In the genomic region with DNA sequence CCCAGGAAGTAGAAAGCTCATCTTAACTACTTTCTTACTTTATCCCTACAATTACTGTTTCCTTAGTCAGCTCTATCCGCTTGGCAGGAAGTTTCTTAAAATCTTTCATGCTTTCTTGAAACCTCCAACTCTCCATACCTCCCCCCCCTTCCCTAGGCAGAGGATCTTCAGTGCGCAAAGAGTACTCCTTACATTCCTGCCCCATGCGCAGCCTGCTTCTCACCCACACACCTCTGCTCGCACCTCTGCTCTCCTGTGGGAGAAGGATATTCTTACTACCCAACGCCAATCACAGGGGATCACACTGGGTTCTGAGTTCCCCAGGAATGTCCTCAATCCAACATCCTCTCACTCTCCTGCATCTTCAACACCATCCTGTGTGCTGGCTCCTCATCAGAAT, we compare ENCODE assay signal across 2 cellular contexts.
TF ChIP-seq lines count a peak whose summit lies in the region.

No MANE protein-coding gene starts in this region.

TF ChIP-seq in GM23338, 12 proteins besides CTCF, POLR2A, EP300 and RAD21 (continues in another document):
- TF ChIP-seq STAT1 (IDR thresholded peaks at IDR 0.05; ENCODE audit: unreplicated experiment) (no peak), ZNF114 (CRISPR knock-in tag; IDR thresholded peaks at IDR 0.05) (no peak), NANOG (IDR thresholded peaks at IDR 0.05; ENCODE audit: borderline replicate concordance) (no peak), CREB1 (CRISPR knock-in tag; IDR thresholded peaks at IDR 0.05; ENCODE audit: low read depth) (no peak), POLR2AphosphoS5 (IDR thresholded peaks at IDR 0.05; ENCODE audit: low read depth) (no peak), ZNF331 (CRISPR knock-in tag; IDR thresholded peaks at IDR 0.05; ENCODE audit: low read depth) (no peak), EZH2phosphoT487 (IDR thresholded peaks at IDR 0.05; ENCODE audit: unreplicated experiment) (no peak)
- TF ChIP-seq, protein P1, sequence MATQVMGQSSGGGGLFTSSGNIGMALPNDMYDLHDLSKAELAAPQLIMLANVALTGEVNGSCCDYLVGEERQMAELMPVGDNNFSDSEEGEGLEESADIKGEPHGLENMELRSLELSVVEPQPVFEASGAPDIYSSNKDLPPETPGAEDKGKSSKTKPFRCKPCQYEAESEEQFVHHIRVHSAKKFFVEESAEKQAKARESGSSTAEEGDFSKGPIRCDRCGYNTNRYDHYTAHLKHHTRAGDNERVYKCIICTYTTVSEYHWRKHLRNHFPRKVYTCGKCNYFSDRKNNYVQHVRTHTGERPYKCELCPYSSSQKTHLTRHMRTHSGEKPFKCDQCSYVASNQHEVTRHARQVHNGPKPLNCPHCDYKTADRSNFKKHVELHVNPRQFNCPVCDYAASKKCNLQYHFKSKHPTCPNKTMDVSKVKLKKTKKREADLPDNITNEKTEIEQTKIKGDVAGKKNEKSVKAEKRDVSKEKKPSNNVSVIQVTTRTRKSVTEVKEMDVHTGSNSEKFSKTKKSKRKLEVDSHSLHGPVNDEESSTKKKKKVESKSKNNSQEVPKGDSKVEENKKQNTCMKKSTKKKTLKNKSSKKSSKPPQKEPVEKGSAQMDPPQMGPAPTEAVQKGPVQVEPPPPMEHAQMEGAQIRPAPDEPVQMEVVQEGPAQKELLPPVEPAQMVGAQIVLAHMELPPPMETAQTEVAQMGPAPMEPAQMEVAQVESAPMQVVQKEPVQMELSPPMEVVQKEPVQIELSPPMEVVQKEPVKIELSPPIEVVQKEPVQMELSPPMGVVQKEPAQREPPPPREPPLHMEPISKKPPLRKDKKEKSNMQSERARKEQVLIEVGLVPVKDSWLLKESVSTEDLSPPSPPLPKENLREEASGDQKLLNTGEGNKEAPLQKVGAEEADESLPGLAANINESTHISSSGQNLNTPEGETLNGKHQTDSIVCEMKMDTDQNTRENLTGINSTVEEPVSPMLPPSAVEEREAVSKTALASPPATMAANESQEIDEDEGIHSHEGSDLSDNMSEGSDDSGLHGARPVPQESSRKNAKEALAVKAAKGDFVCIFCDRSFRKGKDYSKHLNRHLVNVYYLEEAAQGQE (IDR thresholded peaks at IDR 0.05; ENCODE audit: unreplicated experiment), result no peak
- TF ChIP-seq, protein P2, sequence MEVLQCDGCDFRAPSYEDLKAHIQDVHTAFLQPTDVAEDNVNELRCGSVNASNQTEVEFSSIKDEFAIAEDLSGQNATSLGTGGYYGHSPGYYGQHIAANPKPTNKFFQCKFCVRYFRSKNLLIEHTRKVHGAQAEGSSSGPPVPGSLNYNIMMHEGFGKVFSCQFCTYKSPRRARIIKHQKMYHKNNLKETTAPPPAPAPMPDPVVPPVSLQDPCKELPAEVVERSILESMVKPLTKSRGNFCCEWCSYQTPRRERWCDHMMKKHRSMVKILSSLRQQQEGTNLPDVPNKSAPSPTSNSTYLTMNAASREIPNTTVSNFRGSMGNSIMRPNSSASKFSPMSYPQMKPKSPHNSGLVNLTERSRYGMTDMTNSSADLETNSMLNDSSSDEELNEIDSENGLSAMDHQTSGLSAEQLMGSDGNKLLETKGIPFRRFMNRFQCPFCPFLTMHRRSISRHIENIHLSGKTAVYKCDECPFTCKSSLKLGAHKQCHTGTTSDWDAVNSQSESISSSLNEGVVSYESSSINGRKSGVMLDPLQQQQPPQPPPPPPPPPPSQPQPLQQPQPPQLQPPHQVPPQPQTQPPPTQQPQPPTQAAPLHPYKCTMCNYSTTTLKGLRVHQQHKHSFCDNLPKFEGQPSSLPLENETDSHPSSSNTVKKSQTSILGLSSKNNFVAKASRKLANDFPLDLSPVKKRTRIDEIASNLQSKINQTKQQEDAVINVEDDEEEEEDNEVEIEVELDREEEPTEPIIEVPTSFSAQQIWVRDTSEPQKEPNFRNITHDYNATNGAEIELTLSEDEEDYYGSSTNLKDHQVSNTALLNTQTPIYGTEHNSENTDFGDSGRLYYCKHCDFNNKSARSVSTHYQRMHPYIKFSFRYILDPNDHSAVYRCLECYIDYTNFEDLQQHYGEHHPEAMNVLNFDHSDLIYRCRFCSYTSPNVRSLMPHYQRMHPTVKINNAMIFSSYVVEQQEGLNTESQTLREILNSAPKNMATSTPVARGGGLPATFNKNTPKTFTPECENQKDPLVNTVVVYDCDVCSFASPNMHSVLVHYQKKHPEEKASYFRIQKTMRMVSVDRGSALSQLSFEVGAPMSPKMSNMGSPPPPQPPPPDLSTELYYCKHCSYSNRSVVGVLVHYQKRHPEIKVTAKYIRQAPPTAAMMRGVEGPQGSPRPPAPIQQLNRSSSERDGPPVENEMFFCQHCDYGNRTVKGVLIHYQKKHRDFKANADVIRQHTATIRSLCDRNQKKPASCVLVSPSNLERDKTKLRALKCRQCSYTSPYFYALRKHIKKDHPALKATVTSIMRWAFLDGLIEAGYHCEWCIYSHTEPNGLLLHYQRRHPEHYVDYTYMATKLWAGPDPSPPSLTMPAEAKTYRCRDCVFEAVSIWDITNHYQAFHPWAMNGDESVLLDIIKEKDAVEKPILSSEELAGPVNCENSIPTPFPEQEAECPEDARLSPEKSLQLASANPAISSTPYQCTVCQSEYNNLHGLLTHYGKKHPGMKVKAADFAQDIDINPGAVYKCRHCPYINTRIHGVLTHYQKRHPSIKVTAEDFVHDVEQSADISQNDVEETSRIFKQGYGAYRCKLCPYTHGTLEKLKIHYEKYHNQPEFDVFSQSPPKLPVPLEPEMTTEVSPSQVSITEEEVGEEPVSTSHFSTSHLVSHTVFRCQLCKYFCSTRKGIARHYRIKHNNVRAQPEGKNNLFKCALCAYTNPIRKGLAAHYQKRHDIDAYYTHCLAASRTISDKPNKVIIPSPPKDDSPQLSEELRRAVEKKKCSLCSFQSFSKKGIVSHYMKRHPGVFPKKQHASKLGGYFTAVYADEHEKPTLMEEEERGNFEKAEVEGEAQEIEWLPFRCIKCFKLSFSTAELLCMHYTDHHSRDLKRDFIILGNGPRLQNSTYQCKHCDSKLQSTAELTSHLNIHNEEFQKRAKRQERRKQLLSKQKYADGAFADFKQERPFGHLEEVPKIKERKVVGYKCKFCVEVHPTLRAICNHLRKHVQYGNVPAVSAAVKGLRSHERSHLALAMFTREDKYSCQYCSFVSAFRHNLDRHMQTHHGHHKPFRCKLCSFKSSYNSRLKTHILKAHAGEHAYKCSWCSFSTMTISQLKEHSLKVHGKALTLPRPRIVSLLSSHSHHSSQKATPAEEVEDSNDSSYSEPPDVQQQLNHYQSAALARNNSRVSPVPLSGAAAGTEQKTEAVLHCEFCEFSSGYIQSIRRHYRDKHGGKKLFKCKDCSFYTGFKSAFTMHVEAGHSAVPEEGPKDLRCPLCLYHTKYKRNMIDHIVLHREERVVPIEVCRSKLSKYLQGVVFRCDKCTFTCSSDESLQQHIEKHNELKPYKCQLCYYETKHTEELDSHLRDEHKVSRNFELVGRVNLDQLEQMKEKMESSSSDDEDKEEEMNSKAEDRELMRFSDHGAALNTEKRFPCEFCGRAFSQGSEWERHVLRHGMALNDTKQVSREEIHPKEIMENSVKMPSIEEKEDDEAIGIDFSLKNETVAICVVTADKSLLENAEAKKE (CRISPR knock-in tag; IDR thresholded peaks at IDR 0.05), result no peak
- TF ChIP-seq, protein P3, sequence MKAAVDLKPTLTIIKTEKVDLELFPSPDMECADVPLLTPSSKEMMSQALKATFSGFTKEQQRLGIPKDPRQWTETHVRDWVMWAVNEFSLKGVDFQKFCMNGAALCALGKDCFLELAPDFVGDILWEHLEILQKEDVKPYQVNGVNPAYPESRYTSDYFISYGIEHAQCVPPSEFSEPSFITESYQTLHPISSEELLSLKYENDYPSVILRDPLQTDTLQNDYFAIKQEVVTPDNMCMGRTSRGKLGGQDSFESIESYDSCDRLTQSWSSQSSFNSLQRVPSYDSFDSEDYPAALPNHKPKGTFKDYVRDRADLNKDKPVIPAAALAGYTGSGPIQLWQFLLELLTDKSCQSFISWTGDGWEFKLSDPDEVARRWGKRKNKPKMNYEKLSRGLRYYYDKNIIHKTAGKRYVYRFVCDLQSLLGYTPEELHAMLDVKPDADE (IDR thresholded peaks at IDR 0.05), result no peak

TF ChIP-seq in HepG2, 621 proteins besides CTCF, POLR2A, EP300 and RAD21:
- TF ChIP-seq, protein P4, sequence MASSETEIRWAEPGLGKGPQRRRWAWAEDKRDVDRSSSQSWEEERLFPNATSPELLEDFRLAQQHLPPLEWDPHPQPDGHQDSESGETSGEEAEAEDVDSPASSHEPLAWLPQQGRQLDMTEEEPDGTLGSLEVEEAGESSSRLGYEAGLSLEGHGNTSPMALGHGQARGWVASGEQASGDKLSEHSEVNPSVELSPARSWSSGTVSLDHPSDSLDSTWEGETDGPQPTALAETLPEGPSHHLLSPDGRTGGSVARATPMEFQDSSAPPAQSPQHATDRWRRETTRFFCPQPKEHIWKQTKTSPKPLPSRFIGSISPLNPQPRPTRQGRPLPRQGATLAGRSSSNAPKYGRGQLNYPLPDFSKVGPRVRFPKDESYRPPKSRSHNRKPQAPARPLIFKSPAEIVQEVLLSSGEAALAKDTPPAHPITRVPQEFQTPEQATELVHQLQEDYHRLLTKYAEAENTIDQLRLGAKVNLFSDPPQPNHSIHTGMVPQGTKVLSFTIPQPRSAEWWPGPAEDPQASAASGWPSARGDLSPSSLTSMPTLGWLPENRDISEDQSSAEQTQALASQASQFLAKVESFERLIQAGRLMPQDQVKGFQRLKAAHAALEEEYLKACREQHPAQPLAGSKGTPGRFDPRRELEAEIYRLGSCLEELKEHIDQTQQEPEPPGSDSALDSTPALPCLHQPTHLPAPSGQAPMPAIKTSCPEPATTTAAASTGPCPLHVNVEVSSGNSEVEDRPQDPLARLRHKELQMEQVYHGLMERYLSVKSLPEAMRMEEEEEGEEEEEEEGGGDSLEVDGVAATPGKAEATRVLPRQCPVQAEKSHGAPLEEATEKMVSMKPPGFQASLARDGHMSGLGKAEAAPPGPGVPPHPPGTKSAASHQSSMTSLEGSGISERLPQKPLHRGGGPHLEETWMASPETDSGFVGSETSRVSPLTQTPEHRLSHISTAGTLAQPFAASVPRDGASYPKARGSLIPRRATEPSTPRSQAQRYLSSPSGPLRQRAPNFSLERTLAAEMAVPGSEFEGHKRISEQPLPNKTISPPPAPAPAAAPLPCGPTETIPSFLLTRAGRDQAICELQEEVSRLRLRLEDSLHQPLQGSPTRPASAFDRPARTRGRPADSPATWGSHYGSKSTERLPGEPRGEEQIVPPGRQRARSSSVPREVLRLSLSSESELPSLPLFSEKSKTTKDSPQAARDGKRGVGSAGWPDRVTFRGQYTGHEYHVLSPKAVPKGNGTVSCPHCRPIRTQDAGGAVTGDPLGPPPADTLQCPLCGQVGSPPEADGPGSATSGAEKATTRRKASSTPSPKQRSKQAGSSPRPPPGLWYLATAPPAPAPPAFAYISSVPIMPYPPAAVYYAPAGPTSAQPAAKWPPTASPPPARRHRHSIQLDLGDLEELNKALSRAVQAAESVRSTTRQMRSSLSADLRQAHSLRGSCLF (CRISPR knock-in tag; IDR thresholded peaks at IDR 0.05; ENCODE audit: borderline replicate concordance), result no peak
- TF ChIP-seq PHB2 (IDR thresholded peaks at IDR 0.05; ENCODE audit: partially characterized antibody) (no peak), ZNF703 (CRISPR knock-in tag; IDR thresholded peaks at IDR 0.05; ENCODE audit: borderline replicate concordance) (no peak), WIZ (CRISPR knock-in tag; IDR thresholded peaks at IDR 0.05) (no peak), PHF21A (CRISPR knock-in tag; IDR thresholded peaks at IDR 0.05) (no peak), ZNF251 (CRISPR knock-in tag; IDR thresholded peaks at IDR 0.05) (no peak), ZNF891 (CRISPR knock-in tag; IDR thresholded peaks at IDR 0.05) (no peak), ZNF138 (CRISPR knock-in tag; IDR thresholded peaks at IDR 0.05; ENCODE audit: low read depth) (no peak), GLI4 (CRISPR knock-in tag; IDR thresholded peaks at IDR 0.05; ENCODE audit: borderline replicate concordance) (no peak), MIXL1 (CRISPR knock-in tag; IDR thresholded peaks at IDR 0.05) (no peak), NR2F2 (IDR thresholded peaks at IDR 0.05; ENCODE audit: borderline replicate concordance, low read depth) (no peak)
- TF ChIP-seq, protein P5, sequence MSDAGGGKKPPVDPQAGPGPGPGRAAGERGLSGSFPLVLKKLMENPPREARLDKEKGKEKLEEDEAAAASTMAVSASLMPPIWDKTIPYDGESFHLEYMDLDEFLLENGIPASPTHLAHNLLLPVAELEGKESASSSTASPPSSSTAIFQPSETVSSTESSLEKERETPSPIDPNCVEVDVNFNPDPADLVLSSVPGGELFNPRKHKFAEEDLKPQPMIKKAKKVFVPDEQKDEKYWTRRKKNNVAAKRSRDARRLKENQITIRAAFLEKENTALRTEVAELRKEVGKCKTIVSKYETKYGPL (CRISPR knock-in tag; IDR thresholded peaks at IDR 0.05), result no peak
- TF ChIP-seq, protein P6, sequence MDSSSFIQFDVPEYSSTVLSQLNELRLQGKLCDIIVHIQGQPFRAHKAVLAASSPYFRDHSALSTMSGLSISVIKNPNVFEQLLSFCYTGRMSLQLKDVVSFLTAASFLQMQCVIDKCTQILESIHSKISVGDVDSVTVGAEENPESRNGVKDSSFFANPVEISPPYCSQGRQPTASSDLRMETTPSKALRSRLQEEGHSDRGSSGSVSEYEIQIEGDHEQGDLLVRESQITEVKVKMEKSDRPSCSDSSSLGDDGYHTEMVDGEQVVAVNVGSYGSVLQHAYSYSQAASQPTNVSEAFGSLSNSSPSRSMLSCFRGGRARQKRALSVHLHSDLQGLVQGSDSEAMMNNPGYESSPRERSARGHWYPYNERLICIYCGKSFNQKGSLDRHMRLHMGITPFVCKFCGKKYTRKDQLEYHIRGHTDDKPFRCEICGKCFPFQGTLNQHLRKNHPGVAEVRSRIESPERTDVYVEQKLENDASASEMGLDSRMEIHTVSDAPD (CRISPR knock-in tag; IDR thresholded peaks at IDR 0.05), result no peak
- TF ChIP-seq, protein P7, sequence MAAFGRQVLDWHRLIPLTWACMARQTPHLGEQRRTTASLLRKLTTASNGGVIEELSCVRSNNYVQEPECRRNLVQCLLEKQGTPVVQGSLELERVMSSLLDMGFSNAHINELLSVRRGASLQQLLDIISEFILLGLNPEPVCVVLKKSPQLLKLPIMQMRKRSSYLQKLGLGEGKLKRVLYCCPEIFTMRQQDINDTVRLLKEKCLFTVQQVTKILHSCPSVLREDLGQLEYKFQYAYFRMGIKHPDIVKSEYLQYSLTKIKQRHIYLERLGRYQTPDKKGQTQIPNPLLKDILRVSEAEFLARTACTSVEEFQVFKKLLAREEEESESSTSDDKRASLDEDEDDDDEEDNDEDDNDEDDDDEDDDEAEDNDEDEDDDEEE (CRISPR knock-in tag; IDR thresholded peaks at IDR 0.05), result no peak
